Comparison of ENCODE assay signal across 1 cellular context in genomic region chr2:138501427-138502252, GRCh38.
TF ChIP-seq lines count a peak whose summit lies in the region.

SPOPL (plus strand) TSS chr2:138501770; CDS start chr2:138550217, 48,447 bp downstream.

TF ChIP-seq in K562, 482 proteins besides CTCF, POLR2A, EP300 and RAD21 (continued from another document and continues in another):
- TF ChIP-seq E4F1 (CRISPR knock-in tag; IDR thresholded peaks at IDR 0.05; ENCODE audit: borderline replicate concordance), result no peak
- no peak for TF ChIP-seq DMBX1 (CRISPR knock-in tag; IDR thresholded peaks at IDR 0.05; ENCODE audit: borderline replicate concordance)
- TF ChIP-seq FUS (optimal IDR thresholded peaks at IDR 0.05; ENCODE audit: low read depth, low read length), result no peak
- no peak for TF ChIP-seq ZNF280B (CRISPR knock-in tag; IDR thresholded peaks at IDR 0.05)
- no peak for TF ChIP-seq CEBPG (CRISPR knock-in tag; IDR thresholded peaks at IDR 0.05)
- no peak for TF ChIP-seq CEBPG (tag; conservative IDR thresholded peaks at IDR 0.05 in 1 of 2, IDR thresholded peaks at IDR 0.05 in 1 of 2)
- TF ChIP-seq RBM39 (optimal IDR thresholded peaks at IDR 0.05; ENCODE audit: low read depth, low read length), result no peak
- no peak for TF ChIP-seq THRAP3 (IDR thresholded peaks at IDR 0.05; ENCODE audit: borderline replicate concordance)
- TF ChIP-seq BACH1 (tag; IDR thresholded peaks at IDR 0.05), result no peak
- peak; percentile 73 for TF ChIP-seq HNRNPLL (IDR thresholded peaks at IDR 0.05; ENCODE audit: low read depth, low read length, poor library complexity, severe bottlenecking)
- TF ChIP-seq TBL1XR1 (IDR thresholded peaks at IDR 0.05; ENCODE audit: low read length in 2 of 2), result no peak
- TF ChIP-seq JUND (IDR thresholded peaks at IDR 0.05; ENCODE audit: borderline replicate concordance, low read depth, low read length), result no peak
- no peak for TF ChIP-seq JUND (tag; IDR thresholded peaks at IDR 0.05; ENCODE audit: borderline replicate concordance, low read depth, low read length)
- TF ChIP-seq SRSF7 (optimal IDR thresholded peaks at IDR 0.05; ENCODE audit: low read depth, low read length), result no peak
- TF ChIP-seq HLTF (IDR thresholded peaks at IDR 0.05), result no peak
- TF ChIP-seq ZBTB11 (CRISPR knock-in tag; IDR thresholded peaks at IDR 0.05), result peak in 2 of 3 experiments; percentile 54 to 95; a peak in 4 of 6 replicates
- no peak for TF ChIP-seq ZFP91 (CRISPR knock-in tag; IDR thresholded peaks at IDR 0.05)
- no peak for TF ChIP-seq ZNF324 (CRISPR knock-in tag; IDR thresholded peaks at IDR 0.05)
- TF ChIP-seq ETS1 (conservative IDR thresholded peaks at IDR 0.05; ENCODE audit: control insufficient read depth, low read depth, low read length), result 0 out of 2 replicates have a peak, but pooled peaks have one; percentile 22
- peak; percentile 75 for TF ChIP-seq PML (IDR thresholded peaks at IDR 0.05; ENCODE audit: low read length)
- TF ChIP-seq MLLT1 (IDR thresholded peaks at IDR 0.05), result no peak
- TF ChIP-seq USF1 (CRISPR knock-in tag; IDR thresholded peaks at IDR 0.05), result no peak
- no peak; the same call in 1 of the 2 replicates for TF ChIP-seq DPF2 (IDR thresholded peaks at IDR 0.05)
- no peak for TF ChIP-seq ZNF134 (CRISPR knock-in tag; conservative IDR thresholded peaks at IDR 0.05)
- no peak; the same call in 1 of the 2 replicates for TF ChIP-seq BRD4 (IDR thresholded peaks at IDR 0.05)
- no peak for TF ChIP-seq PRMT5 (CRISPR knock-in tag; IDR thresholded peaks at IDR 0.05)
- TF ChIP-seq ZNF146 (CRISPR knock-in tag; IDR thresholded peaks at IDR 0.05; ENCODE audit: unreplicated experiment), result no peak
- TF ChIP-seq ZNF140 (CRISPR knock-in tag; IDR thresholded peaks at IDR 0.05), result no peak
- no peak for TF ChIP-seq MTA3 (IDR thresholded peaks at IDR 0.05; ENCODE audit: borderline replicate concordance)
- TF ChIP-seq ZFP1 (CRISPR knock-in tag; IDR thresholded peaks at IDR 0.05), result no peak
- TF ChIP-seq DLX4 (CRISPR knock-in tag; IDR thresholded peaks at IDR 0.05), result no peak
- no peak for TF ChIP-seq DDX20 (tag; IDR thresholded peaks at IDR 0.05; ENCODE audit: low read depth)
- peak; percentile 69; the same call in 1 of the 2 replicates for TF ChIP-seq CBX1 (IDR thresholded peaks at IDR 0.05; ENCODE audit: low read depth)
- no peak for TF ChIP-seq ZC3H8 (IDR thresholded peaks at IDR 0.05)
- no peak for TF ChIP-seq ZNF512 (tag; IDR thresholded peaks at IDR 0.05)
- TF ChIP-seq ZNF124 (CRISPR knock-in tag; IDR thresholded peaks at IDR 0.05), result no peak
- no peak for TF ChIP-seq RBM15 (IDR thresholded peaks at IDR 0.05; ENCODE audit: insufficient read depth, low read length)
- no peak for TF ChIP-seq ZFP30 (CRISPR knock-in tag; IDR thresholded peaks at IDR 0.05; ENCODE audit: borderline replicate concordance)
- TF ChIP-seq POLR3A (IDR thresholded peaks at IDR 0.05; ENCODE audit: borderline replicate concordance, extremely low read depth, insufficient read depth, insufficient read length), result no peak
- no peak for TF ChIP-seq FOXA1 (IDR thresholded peaks at IDR 0.05; ENCODE audit: borderline replicate concordance)
- no peak; the same call in 1 of the 2 replicates for TF ChIP-seq ARID1B (IDR thresholded peaks at IDR 0.05)
- TF ChIP-seq SIX5 (IDR thresholded peaks at IDR 0.05; ENCODE audit: borderline replicate concordance in 1 of 2, insufficient read depth in 1 of 2, low read depth in 1 of 2, low read length in 2 of 2), result no peak
- no peak for TF ChIP-seq E2F3 (CRISPR knock-in tag; IDR thresholded peaks at IDR 0.05)
- TF ChIP-seq ZNF398 (CRISPR knock-in tag; IDR thresholded peaks at IDR 0.05), result no peak
- TF ChIP-seq NFXL1 (CRISPR knock-in tag; IDR thresholded peaks at IDR 0.05), result no peak
- no peak for TF ChIP-seq ZFP36 (IDR thresholded peaks at IDR 0.05; ENCODE audit: low read depth, low read length, partially characterized antibody)
- no peak for TF ChIP-seq PTRF (tag; IDR thresholded peaks at IDR 0.05)
